In the genomic region with DNA sequence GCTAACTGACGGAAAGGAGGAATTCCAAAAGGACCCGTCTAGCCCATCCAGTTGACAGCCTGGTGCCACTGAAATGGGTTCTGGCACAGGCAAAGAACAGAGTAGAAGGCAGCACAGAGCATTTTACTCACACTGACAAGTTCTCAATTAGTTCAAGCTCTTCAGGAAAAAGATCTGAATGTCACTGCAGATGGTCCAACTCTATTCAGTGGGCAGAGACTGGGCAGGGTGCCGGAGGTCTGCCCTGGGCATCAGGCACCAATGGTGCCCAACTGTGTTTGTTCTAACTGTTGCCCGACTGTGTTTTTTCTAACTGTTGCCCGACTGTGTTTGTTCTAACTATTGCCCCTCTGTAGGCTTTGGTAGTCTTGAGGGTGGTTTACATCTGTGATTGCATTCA, we compare ENCODE assay signal across 28 cellular contexts.
"Had no signal": no experiment of that assay in that cellular context is flagged by ENCODE, and none has a peak within 500 bp of the region (broad histone marks: within the 10 kb centered on the region; RNA-seq: fewer than 3 reads in every experiment).

No MANE protein-coding gene starts in this region.

- DNase-seq: activated B cell treated with CpG ODN at 0.5 μM for 24 hours; activated CD4-positive, alpha-beta T cell treated with anti-CD3 and anti-CD28 coated beads for 48 hours; activated CD4-positive, alpha-beta T cell treated with anti-CD3 and anti-CD28 coated beads, Interleukin-2, amount 50 U/mL, for 1 hour; activated CD4-positive, alpha-beta T cell treated with anti-CD3 and anti-CD28 coated beads, Interleukin-2, amount 50 U/mL, for 48 hours; activated CD8-positive, alpha-beta memory T cell treated with anti-CD3 and anti-CD28 coated beads for 24 hours; activated CD8-positive, alpha-beta T cell treated with anti-CD3 and anti-CD28 coated beads for 36 hours; activated effector memory CD4-positive, alpha-beta T cell treated with Interleukin-2 at 50 U/mL for 16 hours; activated gamma-delta T cell treated with Interleukin-2 at 50 U/mL for 16 hours; activated naive CD4-positive, alpha-beta T cell treated with anti-CD3 and anti-CD28 coated beads, Interleukin-2, amount 50 U/mL, for 16 hours; activated naive CD4-positive, alpha-beta T cell treated with Interleukin-2 at 50 U/mL for 16 hours; activated T-cell treated with anti-CD3 and anti-CD28 coated beads, Interleukin-2, amount 50 U/mL, for 4 hours; amniotic stem cell; aorta; body of pancreas; central memory CD4-positive, alpha-beta T cell; cortex of kidney; dermis blood vessel endothelial cell; effector CD8-positive, alpha-beta T cell; esophagus squamous epithelium; foreskin melanocyte; heart right ventricle; T-helper 1 cell; T-helper 2 cell had no signal

- H3K27me3 ChIP-seq: body of pancreas, esophagus squamous epithelium, gastroesophageal sphincter, heart right ventricle, hepatocyte had no signal

- ATAC-seq: activated CD4-positive, CD25-positive, alpha-beta regulatory T cell treated with anti-CD3 and anti-CD28 coated beads, Interleukin-2, amount 50 U/mL, for 24 hours; activated CD8-positive, alpha-beta T cell treated with anti-CD3 and anti-CD28 coated beads for 36 hours; activated T-cell treated with anti-CD3 and anti-CD28 coated beads, Interleukin-2, amount 50 U/mL, for 4 hours; activated T-helper 17 cell treated with anti-CD3 and anti-CD28 coated beads, Interleukin-2, amount 50 U/mL, for 72 hours; body of pancreas; gastroesophageal sphincter; heart right ventricle had no signal

- H3K4me3 ChIP-seq: body of pancreas, esophagus squamous epithelium, gastroesophageal sphincter, heart right ventricle, hepatocyte had no signal

- H3K27ac ChIP-seq: body of pancreas, epithelial cell of prostate, esophagus squamous epithelium, gastroesophageal sphincter, heart right ventricle, hepatocyte had no signal
